In genomic region chr4:2855584-2855983, GRCh38 we compare ENCODE assay signal across 1 cellular context.
TF ChIP-seq lines count a peak whose summit lies in the region.

No MANE protein-coding gene starts in this region.

TF ChIP-seq in WTC11, 78 proteins besides CTCF, POLR2A, EP300 and RAD21 (continued from another document):
- TF ChIP-seq AFF4 (CRISPR knock-in tag; IDR thresholded peaks at IDR 0.05; ENCODE audit: borderline replicate concordance): no peak
- no peak for TF ChIP-seq SMAD4 (CRISPR knock-in tag; IDR thresholded peaks at IDR 0.05)
- no peak for TF ChIP-seq ETV6 (CRISPR knock-in tag; IDR thresholded peaks at IDR 0.05)
- no peak for TF ChIP-seq NR3C1 (CRISPR knock-in tag; conservative IDR thresholded peaks at IDR 0.05; ENCODE audit: low read depth)
- TF ChIP-seq ZBTB43 (CRISPR knock-in tag; IDR thresholded peaks at IDR 0.05): no peak
- TF ChIP-seq ZBTB21 (CRISPR knock-in tag; IDR thresholded peaks at IDR 0.05; ENCODE audit: borderline replicate concordance): no peak
- no peak for TF ChIP-seq ATF6 (CRISPR knock-in tag; IDR thresholded peaks at IDR 0.05)
- no peak for TF ChIP-seq CBFB (CRISPR knock-in tag; IDR thresholded peaks at IDR 0.05; ENCODE audit: low read depth)
- no peak for TF ChIP-seq ZNF232 (CRISPR knock-in tag; IDR thresholded peaks at IDR 0.05)
- no peak for TF ChIP-seq NFYB (CRISPR knock-in tag; conservative IDR thresholded peaks at IDR 0.05; ENCODE audit: low read depth)
- no peak for TF ChIP-seq ZNF219 (CRISPR knock-in tag; IDR thresholded peaks at IDR 0.05; ENCODE audit: borderline replicate concordance)
- no peak for TF ChIP-seq TP53 (CRISPR knock-in tag; IDR thresholded peaks at IDR 0.05)
